Comparison of ENCODE assay signal across 16 cellular contexts in genomic region chr14:61515436-61516124, GRCh38.
DNase-seq lines count a peak whose midpoint lies in the region; ATAC-seq and TF ChIP-seq lines count a peak whose summit lies in the region.
"Had no signal": no experiment of that assay in that cellular context is flagged by ENCODE, and none has a peak within 500 bp of the region (broad histone marks: within the 10 kb centered on the region; RNA-seq: fewer than 3 reads in every experiment).

No MANE protein-coding gene starts in this region.

- no peaks in the 10 kb centered on the region for H3K27me3 ChIP-seq in esophagus (ENCODE audit: control insufficient read depth in 1 of 2, insufficient read depth in 2 of 2, low read length in 2 of 2)
- no peaks in the 10 kb centered on the region for H3K27me3 ChIP-seq in effector memory CD4-positive, alpha-beta T cell (replicated peaks; ENCODE audit: control insufficient read depth, insufficient read depth, low read length, poor library complexity, severe bottlenecking)
- no peaks in the 10 kb centered on the region for H3K27me3 ChIP-seq in psoas muscle (ENCODE audit: insufficient read depth in 3 of 3, low read length in 2 of 3)
- H3K27me3 ChIP-seq: dorsolateral prefrontal cortex, SJSA1 had no signal

- DNase-seq in activated T-cell treated with anti-CD3 and anti-CD28 coated beads, Interleukin-2, amount 50 U/mL, for 72 hours, result no peak
- DNase-seq in activated T-cell treated with anti-CD3 and anti-CD28 coated beads for 4 hours (no peak), psoas muscle (no peak), type B pancreatic cell (ENCODE audit: extremely low spot score, unreplicated experiment) (no peak)
- DNase-seq in stimulated activated naive CD8-positive, alpha-beta T cell treated with anti-CD3 and anti-CD28 coated beads, Interleukin-15, amount 100 ng/mL, for 72 hours, result no peak
- no peak for DNase-seq in effector memory CD4-positive, alpha-beta T cell
- DNase-seq: activated CD4-positive, alpha-beta T cell treated with anti-CD3 and anti-CD28 coated beads, Interleukin-2, amount 10 ng/mL, durations not matched to agents 24 days and 14 days; dorsolateral prefrontal cortex; hippocampal formation; midbrain; NCI-H2081; NCI-H510A treated with DMSO at 0.1 percent for 48 hours; stimulated activated CD4-positive, alpha-beta T cell treated with anti-CD3 and anti-CD28 coated beads, Interleukin-4, amount 100 ng/mL, for 24 hours had no signal

- peaks cover 6 to 22% of the 10 kb centered on the region in 2 donors for H3K36me3 Mint-ChIP-seq in activated T-cell treated with anti-CD3 and anti-CD28 coated beads, Interleukin-2, amount 50 U/mL, for 72 hours (ENCODE audit: insufficient read depth in 2 of 2)
- H3K36me3 Mint-ChIP-seq in type B pancreatic cell, result no peaks in the 10 kb centered on the region

- intact Hi-C loops in psoas muscle (cut with DNase I), result no loop called here

- peak overlapping the region in 1 of 2 donors; percentile 47 for H3K4me3 Mint-ChIP-seq in activated T-cell treated with anti-CD3 and anti-CD28 coated beads, Interleukin-2, amount 50 U/mL, for 72 hours
- no peak overlapping the region for H3K4me3 Mint-ChIP-seq in stimulated activated naive CD8-positive, alpha-beta T cell treated with anti-CD3 and anti-CD28 coated beads, Interleukin-15, amount 100 ng/mL, for 72 hours
- H3K4me3 Mint-ChIP-seq in type B pancreatic cell, result no peak overlapping the region
- H3K4me3 Mint-ChIP-seq: activated CD4-positive, alpha-beta T cell treated with anti-CD3 and anti-CD28 coated beads, Interleukin-2, amount 10 ng/mL, durations not matched to agents 24 days and 14 days had no signal

- peaks cover 96% of the 10 kb centered on the region for H3K4me1 Mint-ChIP-seq in activated T-cell treated with anti-CD3 and anti-CD28 coated beads, Interleukin-2, amount 50 U/mL, for 72 hours (ENCODE audit: low read depth)
- H3K4me1 Mint-ChIP-seq in stimulated activated naive CD8-positive, alpha-beta T cell treated with anti-CD3 and anti-CD28 coated beads, Interleukin-15, amount 100 ng/mL, for 72 hours, result peaks cover 97% of the 10 kb centered on the region
- H3K4me1 Mint-ChIP-seq in type B pancreatic cell (ENCODE audit: unreplicated experiment), result peaks cover 4% of the 10 kb centered on the region

- no peak overlapping the region for H3K4me3 ChIP-seq in esophagus (ENCODE audit: low read depth in 1 of 2, low read length in 2 of 2)
- H3K4me3 ChIP-seq in effector memory CD4-positive, alpha-beta T cell (ENCODE audit: insufficient read depth, low read depth, low read length, poor library complexity, severe bottlenecking), result no peak overlapping the region
- H3K4me3 ChIP-seq in psoas muscle, result no peak overlapping the region
- H3K4me3 ChIP-seq: dorsolateral prefrontal cortex, SJSA1 had no signal

- H3K36me3 ChIP-seq in esophagus (ENCODE audit: control insufficient read depth in 2 of 2, insufficient read depth in 2 of 2, low read length in 1 of 2) (no peaks in the 10 kb centered on the region), psoas muscle (ENCODE audit: insufficient read depth in 1 of 2, low read depth in 1 of 2) (no peaks in the 10 kb centered on the region)
- H3K36me3 ChIP-seq in effector memory CD4-positive, alpha-beta T cell (ENCODE audit: control insufficient read depth, insufficient read depth, low read length), result peaks cover 22% of the 10 kb centered on the region
- H3K36me3 ChIP-seq: SJSA1 had no signal

- 72 to 75% methylated on average over 8 of the region's 8 CpGs for WGBS in esophagus, 2 donors
- WGBS in psoas muscle, 3 donors, result 84 to 90% (median 89%) methylated on average over 8 of the region's 8 CpGs

- no peak for ATAC-seq in activated T-cell treated with anti-CD3 and anti-CD28 coated beads, Interleukin-2, amount 50 U/mL, for 72 hours (replicated peaks in 1 of 2)
- ATAC-seq in SK-N-SH treated with all-trans-retinoic acid at 6 μM for 48 hours (no peak), psoas muscle (no peak)
- ATAC-seq in stimulated activated naive CD8-positive, alpha-beta T cell treated with anti-CD3 and anti-CD28 coated beads, Interleukin-15, amount 100 ng/mL, for 72 hours, result no peak

- no peaks in the 10 kb centered on the region for H3K9me3 Mint-ChIP-seq in activated T-cell treated with anti-CD3 and anti-CD28 coated beads, Interleukin-2, amount 50 U/mL, for 72 hours
- H3K9me3 Mint-ChIP-seq in stimulated activated naive CD8-positive, alpha-beta T cell treated with anti-CD3 and anti-CD28 coated beads, Interleukin-15, amount 100 ng/mL, for 72 hours, result no peaks in the 10 kb centered on the region
- no peaks in the 10 kb centered on the region for H3K9me3 Mint-ChIP-seq in type B pancreatic cell
- H3K9me3 Mint-ChIP-seq: activated CD4-positive, alpha-beta T cell treated with anti-CD3 and anti-CD28 coated beads, Interleukin-2, amount 10 ng/mL, durations not matched to agents 24 days and 14 days had no signal

- H3K27ac ChIP-seq in esophagus (ENCODE audit: low read depth in 2 of 2, low read length in 1 of 2) (peak overlapping the region; percentile 15 to 71), psoas muscle (no peak overlapping the region)
- no peak overlapping the region for H3K27ac ChIP-seq in effector memory CD4-positive, alpha-beta T cell (ENCODE audit: insufficient read depth, low read length, poor library complexity, severe bottlenecking)
- H3K27ac ChIP-seq: dorsolateral prefrontal cortex, SJSA1 had no signal

- H3K4me1 ChIP-seq in esophagus (ENCODE audit: control insufficient read depth in 2 of 2, insufficient read depth in 2 of 2, low read length in 1 of 2) (peaks cover 11 to 28% of the 10 kb centered on the region in 2 donors), psoas muscle (peaks cover 28% of the 10 kb centered on the region)
- peaks cover 20% of the 10 kb centered on the region for H3K4me1 ChIP-seq in effector memory CD4-positive, alpha-beta T cell (ENCODE audit: control insufficient read depth, insufficient read depth, low read length, poor library complexity, severe bottlenecking)
- H3K4me1 ChIP-seq: SJSA1 had no signal

- no peaks in the 10 kb centered on the region for H3K9me3 ChIP-seq in esophagus (ENCODE audit: control insufficient read depth in 2 of 2, insufficient read depth in 1 of 2, low read depth in 1 of 2, low read length in 1 of 2)
- H3K9me3 ChIP-seq in effector memory CD4-positive, alpha-beta T cell (ENCODE audit: control insufficient read depth, low read length), result no peaks in the 10 kb centered on the region
- H3K9me3 ChIP-seq in psoas muscle, result no peaks in the 10 kb centered on the region
- H3K9me3 ChIP-seq: SJSA1 had no signal

- peak overlapping the region; percentile 90 for H3K27ac Mint-ChIP-seq in activated T-cell treated with anti-CD3 and anti-CD28 coated beads, Interleukin-2, amount 50 U/mL, for 72 hours
- H3K27ac Mint-ChIP-seq in stimulated activated naive CD8-positive, alpha-beta T cell treated with anti-CD3 and anti-CD28 coated beads, Interleukin-15, amount 100 ng/mL, for 72 hours, result peak overlapping the region; percentile 50 to 82
- no peak overlapping the region for H3K27ac Mint-ChIP-seq in type B pancreatic cell
- H3K27ac Mint-ChIP-seq: activated CD4-positive, alpha-beta T cell treated with anti-CD3 and anti-CD28 coated beads, Interleukin-2, amount 10 ng/mL, durations not matched to agents 24 days and 14 days had no signal

- TF ChIP-seq CTCF in psoas muscle (IDR thresholded peaks at IDR 0.05) (no peak), type B pancreatic cell (conservative IDR thresholded peaks at IDR 0.05) (no peak)

- no peaks in the 10 kb centered on the region for H3K27me3 Mint-ChIP-seq in activated T-cell treated with anti-CD3 and anti-CD28 coated beads, Interleukin-2, amount 50 U/mL, for 72 hours (ENCODE audit: low read depth)
- H3K27me3 Mint-ChIP-seq in stimulated activated naive CD8-positive, alpha-beta T cell treated with anti-CD3 and anti-CD28 coated beads, Interleukin-15, amount 100 ng/mL, for 72 hours, result no peaks in the 10 kb centered on the region
- H3K27me3 Mint-ChIP-seq in type B pancreatic cell, result no peaks in the 10 kb centered on the region
- H3K27me3 Mint-ChIP-seq: activated CD4-positive, alpha-beta T cell treated with anti-CD3 and anti-CD28 coated beads, Interleukin-2, amount 10 ng/mL, durations not matched to agents 24 days and 14 days had no signal

TF ChIP-seq in SK-N-SH treated with all-trans-retinoic acid at 6 μM for 48 hours, 23 proteins besides CTCF, POLR2A, EP300 and RAD21:
- TF ChIP-seq ZNF70 (CRISPR knock-in tag; IDR thresholded peaks at IDR 0.05) (no peak), CREB5 (CRISPR knock-in tag; IDR thresholded peaks at IDR 0.05; ENCODE audit: low read depth) (no peak), TCF4 (CRISPR knock-in tag; IDR thresholded peaks at IDR 0.05; ENCODE audit: borderline replicate concordance) (peak; percentile 85), PPARA (CRISPR knock-in tag; IDR thresholded peaks at IDR 0.05; ENCODE audit: borderline replicate concordance) (no peak)

Comparison
In these comparisons a context has a peak if more than half of its experiments do, and no peak if none do; other contexts are left out.
1. H3K27ac ChIP-seq: peak in esophagus (2 of 2); none in effector memory CD4-positive, alpha-beta T cell (single experiment) and psoas muscle (single experiment).